ENCODE assay signal across 9 cellular contexts in the genomic region with DNA sequence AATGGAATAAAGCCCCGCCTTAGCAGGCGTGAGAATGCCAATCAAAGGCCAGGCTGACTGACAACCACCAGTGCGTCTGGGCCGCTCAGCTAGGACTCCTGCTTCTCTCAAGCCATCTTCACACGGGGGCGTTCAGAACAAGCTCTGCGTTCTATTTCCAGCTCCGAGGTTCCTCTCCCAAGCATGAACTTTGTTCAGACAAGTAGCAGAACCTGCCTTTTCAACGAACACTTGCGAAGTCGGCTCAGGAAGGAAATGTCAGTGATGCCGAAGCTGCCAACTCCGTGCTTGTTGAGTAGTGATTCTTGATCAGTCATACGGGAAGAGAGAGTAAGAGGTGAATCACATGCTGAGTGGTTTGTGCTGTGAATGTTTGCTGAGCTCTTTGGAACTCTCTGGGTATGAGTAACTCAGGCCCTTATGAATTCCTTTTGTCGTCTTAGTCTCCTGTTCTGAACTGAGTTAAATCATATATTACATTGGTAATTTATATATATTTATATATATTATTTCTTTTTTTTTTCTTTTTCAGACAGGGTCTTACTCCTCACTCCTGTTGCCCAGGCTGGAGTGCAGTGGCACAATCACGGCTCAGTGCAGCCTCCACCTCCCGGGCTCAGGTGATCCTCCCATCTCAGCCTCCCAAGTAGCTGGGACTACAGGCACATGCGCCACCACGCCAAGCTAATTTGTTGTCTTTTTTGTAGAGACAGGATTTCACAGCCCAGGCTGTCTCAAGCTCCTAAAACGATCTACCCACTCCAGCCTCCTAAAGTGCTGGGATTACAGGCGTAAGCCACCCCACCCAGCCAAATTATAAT. TPM values are rescaled to one million over a fixed set of nuclear protein-coding genes. Genes with fewer than 3 reads are reported as not detected.
DNase-seq lines count a peak whose midpoint lies in the region; ATAC-seq lines count a peak whose summit lies in the region.
"Had no signal": no experiment of that assay in that cellular context is flagged by ENCODE, and none has a peak within 500 bp of the region (broad histone marks: within the 10 kb centered on the region; RNA-seq: fewer than 3 reads in every experiment).

No MANE protein-coding gene starts in this region.

- H3K4me3 ChIP-seq in BLaER1 = peak overlapping the region; percentile 9; the same call in 1 of the 2 replicates
- no peak overlapping the region for H3K4me3 ChIP-seq in skeletal muscle satellite cell (ENCODE audit: low read length)
- no peak overlapping the region for H3K4me3 ChIP-seq in neuronal stem cell (ENCODE audit: low read length in 2 of 2)

- H3K23ac ChIP-seq in neuronal stem cell (ENCODE audit: low read depth, low read length, poor library complexity) = no peak overlapping the region

- peak overlapping the region; percentile 71 for H3K9ac ChIP-seq in BLaER1
- H3K9ac ChIP-seq in skeletal muscle satellite cell (ENCODE audit: low read depth, low read length) = peak overlapping the region; percentile 71
- H3K9ac ChIP-seq in neuronal stem cell (ENCODE audit: low read depth, low read length, poor library complexity) = no peak overlapping the region

- H2AFZ ChIP-seq in neuronal stem cell (ENCODE audit: low read length) = no peak overlapping the region

- peaks cover 65% of the 10 kb centered on the region for H3K4me1 ChIP-seq in BLaER1
- peaks cover 22% of the 10 kb centered on the region for H3K4me1 ChIP-seq in skeletal muscle satellite cell (ENCODE audit: control insufficient read depth, insufficient read depth, low read length)
- peaks cover 0 to 1% of the 10 kb centered on the region in 2 donors for H3K4me1 ChIP-seq in neuronal stem cell (ENCODE audit: control insufficient read depth in 2 of 2, insufficient read depth in 1 of 2, low read depth in 1 of 2, low read length in 2 of 2)

- peak overlapping the region; percentile 82 for H3K4me2 ChIP-seq in BLaER1
- H3K4me2 ChIP-seq in skeletal muscle satellite cell (ENCODE audit: low read length) = peak overlapping the region; percentile 53
- H3K4me2 ChIP-seq in neuronal stem cell (ENCODE audit: insufficient read depth, low read length, poor library complexity, severe bottlenecking) = no peak overlapping the region

- H3K18ac ChIP-seq in neuronal stem cell (ENCODE audit: low read length) = no peak overlapping the region

- peaks cover 2% of the 10 kb centered on the region for H3K79me1 ChIP-seq in neuronal stem cell (ENCODE audit: low read depth, low read length)

- no peak overlapping the region for H2BK5ac ChIP-seq in neuronal stem cell (ENCODE audit: low read length)

- peak overlapping the region; percentile 93 for H3K27ac ChIP-seq in BLaER1
- no peak overlapping the region for H3K27ac ChIP-seq in neuronal stem cell (replicated peaks; ENCODE audit: low read length)
- H3K27ac ChIP-seq: HL-60 had no signal

- H3K9me3 ChIP-seq in BLaER1 (no peaks in the 10 kb centered on the region), skeletal muscle satellite cell (replicated peaks; ENCODE audit: low read length) (no peaks in the 10 kb centered on the region), neuronal stem cell (replicated peaks in 1 of 2; ENCODE audit: control insufficient read depth in 2 of 2, insufficient read depth in 1 of 2, low read depth in 1 of 2, low read length in 2 of 2) (peaks cover 0 to 2% of the 10 kb centered on the region in 2 donors)

- WGBS in neuronal stem cell (ENCODE audit: extremely low coverage in 2 of 2, insufficient read length in 2 of 2, insufficient replicate concordance in 1 of 2), 2 donors = no CpG with 5 or more reads among the region's 21 CpGs

- no peak overlapping the region for H2BK15ac ChIP-seq in neuronal stem cell (ENCODE audit: low read length)

- no peak overlapping the region for H2AK5ac ChIP-seq in neuronal stem cell (ENCODE audit: low read depth, low read length)

- no peak overlapping the region for H3K14ac ChIP-seq in neuronal stem cell (ENCODE audit: low read length)

- no peak overlapping the region for H4K91ac ChIP-seq in neuronal stem cell (ENCODE audit: low read depth, low read length, poor library complexity)

- no peak overlapping the region for H4K8ac ChIP-seq in neuronal stem cell (ENCODE audit: low read depth, low read length)

- peak; percentile 67 for ATAC-seq in GM19397 (IDR thresholded peaks at IDR 0.05; ENCODE audit: unreplicated experiment)
- peak; percentile 67 for ATAC-seq in HG03558 (IDR thresholded peaks at IDR 0.05; ENCODE audit: extremely low read depth, unreplicated experiment)

- H2BK12ac ChIP-seq in neuronal stem cell (ENCODE audit: low read length) = no peak overlapping the region

- no peaks in the 10 kb centered on the region for H3K36me3 ChIP-seq in BLaER1
- no peaks in the 10 kb centered on the region for H3K36me3 ChIP-seq in skeletal muscle satellite cell (ENCODE audit: insufficient read depth, low read length)
- H3K36me3 ChIP-seq in neuronal stem cell (replicated peaks in 1 of 2; ENCODE audit: control insufficient read depth in 2 of 2, insufficient read depth in 2 of 2, low read length in 2 of 2) = no peaks in the 10 kb centered on the region

- no peaks in the 10 kb centered on the region for H4K20me1 ChIP-seq in BLaER1

- H2BK120ac ChIP-seq in neuronal stem cell (ENCODE audit: low read depth, low read length) = no peak overlapping the region

- H3K27me3 ChIP-seq in BLaER1 (no peaks in the 10 kb centered on the region), skeletal muscle satellite cell (ENCODE audit: control insufficient read depth, insufficient read depth, low read length) (no peaks in the 10 kb centered on the region), neuronal stem cell (ENCODE audit: control insufficient read depth in 3 of 3, insufficient read depth in 3 of 3, low read depth in 1 of 3, low read length in 3 of 3) (peaks cover 0 to 7% (median 0%) of the 10 kb centered on the region in 3 experiments)

- peak; percentile 81 for DNase-seq in activated CD4-positive, alpha-beta T cell treated with anti-CD3 and anti-CD28 coated beads for 48 hours
- peak; percentile 71 for DNase-seq in epidermal melanocyte (ENCODE audit: insufficient read length, low spot score)
- DNase-seq in DMS 273 (lab: John Stamatoyannopoulos, UW; ENCODE audit: unreplicated experiment) = no peak
- DNase-seq in neuronal stem cell (ENCODE audit: low spot score) = no peak

- no peak overlapping the region for H3K4ac ChIP-seq in neuronal stem cell (ENCODE audit: low read length)

RNA-seq across cellular contexts. Expression of gene BCL7A, which starts 29.4 kb away (rescaled TPM):
- total RNA-seq in skeletal muscle satellite cell (2012; rRNA removed) = 2.8 and 3.0 TPM in 2 replicates
- 31.6 TPM for polyA plus RNA-seq in neuronal stem cell (2013, experiment 1 of 2)
- polyA plus RNA-seq in neuronal stem cell (2013, experiment 2 of 2) = 32.9 TPM

Comparison
In these comparisons a context has a peak if more than half of its experiments do, and no peak if none do; other contexts are left out.
1. DNase-seq: peak in activated CD4-positive, alpha-beta T cell treated with anti-CD3 and anti-CD28 coated beads for 48 hours (single experiment) and epidermal melanocyte (single experiment); none in DMS 273 (single experiment) and neuronal stem cell (single experiment).